In the genomic region with DNA sequence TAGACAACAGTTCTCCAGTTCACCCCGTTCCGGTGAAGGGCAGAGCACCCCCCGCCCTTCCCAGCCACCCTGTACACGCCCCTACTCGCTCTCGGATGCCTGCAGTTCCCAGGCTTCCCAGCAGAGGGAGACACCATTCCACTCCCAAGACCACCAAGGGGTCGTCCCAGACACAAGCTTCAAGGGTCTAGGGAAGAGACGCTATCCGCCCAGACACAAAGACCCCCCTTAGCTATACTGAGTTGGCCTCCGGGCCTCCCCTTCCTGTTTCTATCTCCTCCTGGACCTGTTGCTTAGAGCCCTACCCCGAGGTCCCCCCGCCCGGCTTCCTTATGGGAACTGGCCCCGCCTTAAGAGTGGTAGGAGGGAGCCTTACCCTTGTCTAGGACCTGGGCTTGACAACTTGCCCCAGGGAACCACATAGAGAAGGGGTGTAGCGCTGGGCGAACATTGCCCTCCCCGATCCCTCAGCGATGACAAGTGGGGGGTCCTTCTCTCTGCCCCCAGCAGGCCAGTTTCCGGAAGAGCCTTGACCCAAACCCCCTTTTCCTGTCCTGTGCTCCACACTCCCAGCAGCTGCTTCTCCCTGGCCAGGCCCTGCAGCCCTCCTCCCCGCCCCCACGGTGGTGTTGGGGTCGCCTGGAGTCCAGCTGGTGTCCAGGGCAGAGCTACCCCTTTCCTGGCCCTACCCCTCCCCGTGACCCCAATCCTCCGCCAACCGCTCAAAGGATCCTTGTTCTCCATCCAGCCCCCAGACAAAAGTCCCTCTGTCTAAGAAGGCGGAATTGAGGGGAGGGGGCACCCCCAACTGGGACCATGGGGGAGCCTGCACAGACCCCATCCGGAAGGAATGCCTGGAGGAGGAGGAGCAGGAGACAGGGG, we compare ENCODE assay signal across 8 cellular contexts. TPM values are rescaled to one million over a fixed set of nuclear protein-coding genes. Genes with fewer than 3 reads are reported as not detected.
DNase-seq lines count a peak whose midpoint lies in the region; ATAC-seq and TF ChIP-seq lines count a peak whose summit lies in the region.

No MANE protein-coding gene starts in this region.

- ATAC-seq in GM21367 (IDR thresholded peaks at IDR 0.05; ENCODE audit: unreplicated experiment) (no peak), HG02623 (IDR thresholded peaks at IDR 0.05; ENCODE audit: unreplicated experiment) (no peak)

- H3K4me1 ChIP-seq in endocrine pancreas (ENCODE audit: control insufficient read depth, insufficient read depth, low read length), result no peaks in the 10 kb centered on the region

- H3K9me3 ChIP-seq in endocrine pancreas (ENCODE audit: control insufficient read depth, low read length), result no peaks in the 10 kb centered on the region

- H3K9ac ChIP-seq in endocrine pancreas (ENCODE audit: control insufficient read depth, insufficient read depth, low read length), result peak overlapping the region; percentile 54

- peaks cover 2% of the 10 kb centered on the region for H3K27me3 ChIP-seq in endocrine pancreas (ENCODE audit: control insufficient read depth, insufficient read depth, low read length)

- peak; percentile 98 for TF ChIP-seq CTCF in GM12874 (IDR thresholded peaks at IDR 0.05; ENCODE audit: insufficient read depth, low read depth, low read length)

- H3K4me3 ChIP-seq in endocrine pancreas (ENCODE audit: control insufficient read depth, insufficient read depth, low read length), result no peak overlapping the region

- DNase-seq in NCI-H2171 (lab: John Stamatoyannopoulos, UW), result peak; percentile 40
- DNase-seq in activated CD8-positive, alpha-beta memory T cell treated with anti-CD3 and anti-CD28 coated beads for 4 hours (ENCODE audit: low read depth in 2 of 2), result peak; percentile 25 to 47
- DNase-seq in lung microvascular endothelial cell (ENCODE audit: low read depth in 2 of 2), result peak; percentile 38 to 67
- peak; percentile 43 to 65 (median 57) for DNase-seq in stimulated activated CD4-positive, alpha-beta T cell treated with anti-CD3 and anti-CD28 coated beads, TNF-alpha, amount 100 ng/mL, for 24 hours (ENCODE audit: low read depth in 3 of 3)

- H3K36me3 ChIP-seq in endocrine pancreas (ENCODE audit: control insufficient read depth, insufficient read depth, low read length), result no peaks in the 10 kb centered on the region

RNA-seq across cellular contexts. Expression of a gene that starts 0.7 kb away (rescaled TPM):
- total RNA-seq in lung microvascular endothelial cell, result not detected in 2 replicates

RNA-seq across cellular contexts. Expression of a gene that starts 20.0 kb away (rescaled TPM):
- total RNA-seq in lung microvascular endothelial cell, result not detected in 2 replicates

RNA-seq across cellular contexts. Expression of a gene that starts 23.7 kb away (rescaled TPM):
- total RNA-seq in lung microvascular endothelial cell, result not detected in 2 replicates

RNA-seq across cellular contexts. Expression of a gene that starts 28.2 kb away (rescaled TPM):
- total RNA-seq in lung microvascular endothelial cell, result not detected in 2 replicates

RNA-seq across cellular contexts. Expression of a gene that starts 39.6 kb away (rescaled TPM):
- 14.2 and 17.9 TPM in 2 replicates for total RNA-seq in lung microvascular endothelial cell
